In the genomic region with DNA sequence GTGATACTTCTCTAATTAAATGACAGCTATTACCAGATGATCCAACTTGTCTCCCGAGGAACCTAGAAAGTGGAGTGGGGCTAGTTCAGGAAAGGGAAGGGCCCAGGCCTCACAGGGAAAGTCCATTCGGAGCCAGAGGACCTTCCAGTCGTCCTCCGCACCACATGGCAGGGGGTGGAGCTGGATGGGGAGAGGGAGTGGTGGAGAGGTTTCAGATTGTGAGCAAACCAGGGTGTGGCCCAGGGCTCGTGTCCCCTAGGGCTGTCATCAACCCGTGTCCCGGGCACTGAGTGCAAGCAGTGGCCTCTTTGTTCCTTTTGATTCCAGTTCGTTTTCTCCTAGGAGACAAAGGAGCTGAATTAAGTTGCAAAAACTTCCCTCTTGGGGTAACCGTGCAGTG, we compare ENCODE assay signal across 14 cellular contexts.
"Had no signal": no experiment of that assay in that cellular context is flagged by ENCODE, and none has a peak within 500 bp of the region (broad histone marks: within the 10 kb centered on the region; RNA-seq: fewer than 3 reads in every experiment).

No MANE protein-coding gene starts in this region.

- H3K4me3 ChIP-seq: thyroid gland had no signal

- H3K36me3 Mint-ChIP-seq: memory B cell had no signal

- H3K4me3 Mint-ChIP-seq: activated CD4-positive, alpha-beta T cell treated with anti-CD3 and anti-CD28 coated beads, Interleukin-2, amount 10 ng/mL, durations not matched to agents 24 days and 14 days; activated T-helper 17 cell treated with anti-CD3 and anti-CD28 coated beads, Interleukin-2, amount 50 U/mL, for 72 hours; dendritic cell treated with granulocyte-macrophage colony-stimulating factor and Interleukin-4, amounts not matched to agents 40 ng/mL and 50 ng/mL, for 4 days; memory B cell; neural crest cell; stimulated activated memory B cell treated with anti-CD40 and anti-IgM and Interleukin-4, amounts not matched to agents 10 μg/mL and 1 μg/mL and 100 μg/mL, for 72 hours; T-helper 2 cell treated with Interferon-gamma antibody and Interleukin-4, amounts not matched to agents 5 μg/mL and 100 μg/mL, for 36 hours had no signal

- H3K4me1 Mint-ChIP-seq: activated CD4-positive, alpha-beta T cell treated with anti-CD3 and anti-CD28 coated beads, Interleukin-2, amount 10 ng/mL, durations not matched to agents 24 days and 14 days; activated T-helper 17 cell treated with anti-CD3 and anti-CD28 coated beads, Interleukin-2, amount 50 U/mL, for 72 hours; memory B cell; stimulated activated memory B cell treated with anti-CD40 and anti-IgM and Interleukin-4, amounts not matched to agents 10 μg/mL and 1 μg/mL and 100 μg/mL, for 72 hours had no signal

- H3K27ac Mint-ChIP-seq: activated CD4-positive, alpha-beta T cell treated with anti-CD3 and anti-CD28 coated beads, Interleukin-2, amount 10 ng/mL, durations not matched to agents 24 days and 14 days; activated T-helper 17 cell treated with anti-CD3 and anti-CD28 coated beads, Interleukin-2, amount 50 U/mL, for 72 hours; dendritic cell treated with granulocyte-macrophage colony-stimulating factor and Interleukin-4, amounts not matched to agents 40 ng/mL and 50 ng/mL, for 4 days; memory B cell; stimulated activated memory B cell treated with anti-CD40 and anti-IgM and Interleukin-4, amounts not matched to agents 10 μg/mL and 1 μg/mL and 100 μg/mL, for 72 hours; T-helper 2 cell treated with Interferon-gamma antibody and Interleukin-4, amounts not matched to agents 5 μg/mL and 100 μg/mL, for 36 hours had no signal

- H3K27ac ChIP-seq: brain microvascular endothelial cell, thyroid gland had no signal

- H3K9me3 Mint-ChIP-seq: dendritic cell treated with granulocyte-macrophage colony-stimulating factor and Interleukin-4, amounts not matched to agents 40 ng/mL and 50 ng/mL, for 4 days; neural crest cell; T-helper 2 cell treated with Interferon-gamma antibody and Interleukin-4, amounts not matched to agents 5 μg/mL and 100 μg/mL, for 36 hours had no signal

- ATAC-seq: activated T-helper 17 cell treated with anti-CD3 and anti-CD28 coated beads, Interleukin-2, amount 50 U/mL, for 72 hours; stimulated activated memory B cell treated with anti-CD40 and anti-IgM and Interleukin-4, amounts not matched to agents 10 μg/mL and 1 μg/mL and 100 μg/mL, for 72 hours had no signal

- H3K36me3 ChIP-seq: brain microvascular endothelial cell, thyroid gland had no signal

- DNase-seq: activated CD4-positive, alpha-beta T cell treated with anti-CD3 and anti-CD28 coated beads, Interleukin-2, amount 10 ng/mL, durations not matched to agents 24 days and 14 days; activated CD4-positive, CD25-positive, alpha-beta regulatory T cell; activated naive CD4-positive, alpha-beta T cell treated with Interleukin-2 at 50 U/mL for 16 hours; anterior cingulate cortex; brain microvascular endothelial cell; effector memory CD4-positive, alpha-beta T cell; SW 1271; thyroid gland had no signal

- H3K27me3 Mint-ChIP-seq: dendritic cell treated with granulocyte-macrophage colony-stimulating factor and Interleukin-4, amounts not matched to agents 40 ng/mL and 50 ng/mL, for 4 days had no signal

- H3K27me3 ChIP-seq: brain microvascular endothelial cell, thyroid gland had no signal

- H3K9me3 ChIP-seq: thyroid gland had no signal
